Comparison of ENCODE assay signal across 22 cellular contexts in the genomic region with DNA sequence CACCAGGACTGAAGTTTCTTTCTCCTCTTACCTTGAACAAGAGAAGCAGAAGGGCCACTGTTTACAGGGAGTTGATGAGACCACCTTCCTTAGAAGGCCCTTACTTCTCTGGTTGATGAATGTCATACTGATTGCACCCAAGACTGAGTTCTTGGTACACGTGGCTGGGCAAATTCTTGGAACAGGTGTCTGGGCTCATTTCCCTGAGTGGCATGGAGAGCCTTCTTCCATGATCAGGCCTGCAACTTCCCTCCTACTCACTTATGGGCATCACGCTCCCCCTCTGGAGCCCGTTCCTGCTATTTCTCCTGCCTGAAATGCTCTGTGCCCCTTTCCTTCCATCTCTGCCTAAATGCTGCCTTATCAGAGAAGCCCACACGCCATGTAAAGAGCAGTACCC.
"Had no signal": no experiment of that assay in that cellular context is flagged by ENCODE, and none has a peak within 500 bp of the region (broad histone marks: within the 10 kb centered on the region; RNA-seq: fewer than 3 reads in every experiment).

No MANE protein-coding gene starts in this region.

- H3K9me3 Mint-ChIP-seq: endodermal cell; nephron progenitor cell; stimulated activated effector memory CD8-positive, alpha-beta T cell treated with anti-CD3 and anti-CD28 coated beads, Interleukin-12 subunit alpha, Interleukin-12 subunit beta, amount 100 ng/mL, for 72 hours had no signal

- DNase-seq: effector CD4-positive, alpha-beta T cell; endodermal cell; foreskin keratinocyte; kidney; left cardiac atrium; mesendoderm; naive thymus-derived CD4-positive, alpha-beta T cell; nephron progenitor cell; posterior cingulate gyrus; sigmoid colon; stimulated activated CD4-positive, alpha-beta T cell treated with anti-CD3 and anti-CD28 coated beads, Interleukin-4, amount 100 ng/mL, for 1 hour; stimulated activated CD8-positive, alpha-beta memory T cell treated with anti-CD3 and anti-CD28 coated beads, Interleukin-4, amount 100 ng/mL, for 48 hours; stimulated activated naive CD8-positive, alpha-beta T cell treated with anti-CD3 and anti-CD28 coated beads, Interleukin-15, Interleukin-2, amounts not matched to agents 100 U/mL and 50 U/mL, for 24 hours; upper lobe of left lung had no signal

- H2AFZ ChIP-seq: hepatocyte had no signal

- H3K4me1 ChIP-seq: foreskin keratinocyte, suprapubic skin, vagina had no signal

- H3K9me3 ChIP-seq: neutrophil, right atrium auricular region, sigmoid colon, suprapubic skin, thyroid gland, upper lobe of left lung, vagina had no signal

- H3K4me1 Mint-ChIP-seq: naive thymus-derived CD4-positive, alpha-beta T cell; stimulated activated effector memory CD8-positive, alpha-beta T cell treated with anti-CD3 and anti-CD28 coated beads, Interleukin-12 subunit alpha, Interleukin-12 subunit beta, amount 100 ng/mL, for 72 hours had no signal

- H3K4me3 Mint-ChIP-seq: endodermal cell; naive thymus-derived CD4-positive, alpha-beta T cell; nephron progenitor cell; stimulated activated effector memory CD8-positive, alpha-beta T cell treated with anti-CD3 and anti-CD28 coated beads, Interleukin-12 subunit alpha, Interleukin-12 subunit beta, amount 100 ng/mL, for 72 hours had no signal

- H3K27me3 ChIP-seq: foreskin keratinocyte, hepatocyte, neutrophil, right atrium auricular region, sigmoid colon, suprapubic skin, thyroid gland, upper lobe of left lung, vagina had no signal

- H3K27ac Mint-ChIP-seq: endodermal cell; naive thymus-derived CD4-positive, alpha-beta T cell; nephron progenitor cell; stimulated activated effector memory CD8-positive, alpha-beta T cell treated with anti-CD3 and anti-CD28 coated beads, Interleukin-12 subunit alpha, Interleukin-12 subunit beta, amount 100 ng/mL, for 72 hours had no signal

- H3K27ac ChIP-seq: coronary artery, foreskin keratinocyte, hepatocyte, neutrophil, sigmoid colon, suprapubic skin, thyroid gland, upper lobe of left lung, vagina had no signal

- H3K4me3 ChIP-seq: coronary artery, hepatocyte, right atrium auricular region, sigmoid colon, suprapubic skin, thyroid gland, upper lobe of left lung, vagina had no signal

- H3K36me3 ChIP-seq: neutrophil, right atrium auricular region, sigmoid colon, suprapubic skin, thyroid gland, upper lobe of left lung, vagina had no signal

- H3K27me3 Mint-ChIP-seq: naive thymus-derived CD4-positive, alpha-beta T cell had no signal

- ATAC-seq: foreskin keratinocyte; left cardiac atrium; naive thymus-derived CD4-positive, alpha-beta T cell; stimulated activated effector memory CD8-positive, alpha-beta T cell treated with anti-CD3 and anti-CD28 coated beads, Interleukin-12 subunit alpha, Interleukin-12 subunit beta, amount 100 ng/mL, for 72 hours; stimulated activated naive CD8-positive, alpha-beta T cell treated with anti-CD3 and anti-CD28 coated beads, Interleukin-15, Interleukin-2, amounts not matched to agents 100 U/mL and 50 U/mL, for 24 hours had no signal

- H3K4me2 ChIP-seq: hepatocyte had no signal

- H3K36me3 Mint-ChIP-seq: naive thymus-derived CD4-positive, alpha-beta T cell; stimulated activated effector memory CD8-positive, alpha-beta T cell treated with anti-CD3 and anti-CD28 coated beads, Interleukin-12 subunit alpha, Interleukin-12 subunit beta, amount 100 ng/mL, for 72 hours had no signal
